ENCODE assay signal across 18 cellular contexts in genomic region chr16:74625500-74626350, GRCh38. TPM values are rescaled to one million over a fixed set of nuclear protein-coding genes. Genes with fewer than 3 reads are reported as not detected.
A peak's percentile ranks its signal among the peaks of the same experiment; 100 is the strongest.
DNase-seq lines count a peak whose midpoint lies in the region; ATAC-seq, FAIRE-seq and TF ChIP-seq lines count a peak whose summit lies in the region.
"Had no signal": no experiment of that assay in that cellular context is flagged by ENCODE, and none has a peak within 500 bp of the region (broad histone marks: within the 10 kb centered on the region; RNA-seq: fewer than 3 reads in every experiment).

No MANE protein-coding gene starts in this region.

- H3K27me3 ChIP-seq in liver (ENCODE audit: control insufficient read depth in 4 of 4, insufficient read depth in 4 of 4, low read length in 3 of 4), result no peaks in the 10 kb centered on the region
- no peaks in the 10 kb centered on the region for H3K27me3 ChIP-seq in HepG2 (ENCODE audit: control insufficient read depth in 1 of 2, insufficient read depth in 2 of 2, low read length in 2 of 2)
- no peaks in the 10 kb centered on the region for H3K27me3 ChIP-seq in right lobe of liver
- no peaks in the 10 kb centered on the region for H3K27me3 ChIP-seq in stomach
- H3K27me3 ChIP-seq in endodermal cell (ENCODE audit: control insufficient read depth, insufficient read depth, low read length, poor library complexity, severe bottlenecking), result no peaks in the 10 kb centered on the region

- in situ Hi-C loops in HepG2 (cut with HindIII; ENCODE audit: extremely low pct_ligation_motif_present, low pct_unique_long_range_greater_than_20kb), result loop anchor here (10.0 kb wide), 1 partner anchor 311 kb away; no protein-coding TSS in a partner anchor

- H3K4me3 Mint-ChIP-seq in activated T-helper 1 cell treated with anti-CD3 and anti-CD28 coated beads, Interleukin-12 subunit alpha, Interleukin-12 subunit beta, Interleukin-2, Interleukin-4 antibody, amounts not matched to agents 30 ng/mL and 10 ng/mL and 1 ng/mL, durations not matched to agents 14 hours and 24 hours and 36 hours, result peak overlapping the region; percentile 47
- no peak overlapping the region for H3K4me3 Mint-ChIP-seq in endodermal cell
- H3K4me3 Mint-ChIP-seq: brain, HFFc6, naive B cell had no signal

- no peak overlapping the region for H3K4me2 ChIP-seq in HepG2 (ENCODE audit: low read depth, low read length)

- H3K4me1 Mint-ChIP-seq in activated T-helper 1 cell treated with anti-CD3 and anti-CD28 coated beads, Interleukin-12 subunit alpha, Interleukin-12 subunit beta, Interleukin-2, Interleukin-4 antibody, amounts not matched to agents 30 ng/mL and 10 ng/mL and 1 ng/mL, durations not matched to agents 14 hours and 24 hours and 36 hours (ENCODE audit: low read depth), result peaks cover 53% of the 10 kb centered on the region
- H3K4me1 Mint-ChIP-seq in endodermal cell, result no peaks in the 10 kb centered on the region
- H3K4me1 Mint-ChIP-seq: brain had no signal

- CTCF ChIA-PET in HepG2 (lab: Yijun Ruan, JAX; ENCODE audit: low intra/inter-chr PET ratio, low total read pairs), result no interaction called here

- H4K20me1 ChIP-seq in HepG2 (ENCODE audit: insufficient read depth, low read length), result peaks cover 3% of the 10 kb centered on the region; the same call in 1 of the 2 replicates

- H3K36me3 ChIP-seq in liver (ENCODE audit: control insufficient read depth in 4 of 4, insufficient read depth in 3 of 4, low read depth in 1 of 4, low read length in 3 of 4) (peaks cover 5 to 8% (median 5%) of the 10 kb centered on the region in 4 donors), HepG2 (replicated peaks in 1 of 2; ENCODE audit: control insufficient read depth in 1 of 2, insufficient read depth in 2 of 2, low read length in 2 of 2) (peaks cover 42 to 96% of the 10 kb centered on the region in 2 experiments), right lobe of liver (peaks cover 0 to 27% (median 4%) of the 10 kb centered on the region in 4 donors), stomach (peaks cover 65 to 100% (median 99%) of the 10 kb centered on the region in 4 donors), endodermal cell (ENCODE audit: control insufficient read depth, insufficient read depth, low read length) (peaks cover 94% of the 10 kb centered on the region)

- H2AFZ ChIP-seq in HepG2 (ENCODE audit: low read length), result no peak overlapping the region

- POLR2A ChIA-PET in HepG2 (lab: Yijun Ruan, JAX), result interaction anchor here (1.3 kb wide), 1 partner anchor 19 kb away, joined by 4 read pairs; the partner anchor contains the start of gene GLG1

- H3K4me3 ChIP-seq in liver (ENCODE audit: low read depth in 1 of 3, low read length in 3 of 3) (no peak overlapping the region), HepG2 (replicated peaks in 1 of 3; ENCODE audit: insufficient read depth in 1 of 3, low read depth in 2 of 3, low read length in 3 of 3) (no peak overlapping the region), right lobe of liver (no peak overlapping the region), stomach (no peak overlapping the region), endodermal cell (ENCODE audit: low read length) (no peak overlapping the region)
- H3K4me3 ChIP-seq: GM12878, left ventricle myocardium inferior had no signal

- peak in 1 of 2 donors; percentile 10 for TF ChIP-seq RAD21 in liver (IDR thresholded peaks at IDR 0.05)
- no peak for TF ChIP-seq RAD21 in HepG2 (CRISPR knock-in tag; IDR thresholded peaks at IDR 0.05)

- ATAC-seq in HepG2 (no peak), right lobe of liver (peak; percentile 37 to 66 (median 42)), GM18517 (IDR thresholded peaks at IDR 0.05; ENCODE audit: unreplicated experiment) (no peak)
- ATAC-seq: Panc1 had no signal

- H3K9me3 Mint-ChIP-seq in activated T-helper 1 cell treated with anti-CD3 and anti-CD28 coated beads, Interleukin-12 subunit alpha, Interleukin-12 subunit beta, Interleukin-2, Interleukin-4 antibody, amounts not matched to agents 30 ng/mL and 10 ng/mL and 1 ng/mL, durations not matched to agents 14 hours and 24 hours and 36 hours, result no peaks in the 10 kb centered on the region
- no peaks in the 10 kb centered on the region for H3K9me3 Mint-ChIP-seq in endodermal cell
- H3K9me3 Mint-ChIP-seq: brain, HFFc6, naive B cell had no signal

- no peaks in the 10 kb centered on the region for H3K27me3 Mint-ChIP-seq in activated T-helper 1 cell treated with anti-CD3 and anti-CD28 coated beads, Interleukin-12 subunit alpha, Interleukin-12 subunit beta, Interleukin-2, Interleukin-4 antibody, amounts not matched to agents 30 ng/mL and 10 ng/mL and 1 ng/mL, durations not matched to agents 14 hours and 24 hours and 36 hours (ENCODE audit: insufficient read depth)
- H3K27me3 Mint-ChIP-seq in endodermal cell (ENCODE audit: insufficient read depth), result no peaks in the 10 kb centered on the region
- H3K27me3 Mint-ChIP-seq: brain, naive B cell had no signal

- WGBS in liver, result 72% methylated on average over 14 of the region's 14 CpGs
- 95% methylated on average over 14 of the region's 14 CpGs for WGBS in HepG2 (ENCODE audit: low lambda C conversion rate)
- 74% methylated on average over 11 of the region's 14 CpGs for WGBS in right lobe of liver (ENCODE audit: insufficient coverage, low coverage, low lambda C conversion rate, missing lambda C conversion rate)
- WGBS in stomach, 5 donors, result 89 to 94% (median 92%) methylated on average over 14 of the region's 14 CpGs
- WGBS in endodermal cell (ENCODE audit: insufficient coverage in 1 of 2, insufficient read length in 1 of 2), 2 experiments, result 92 to 97% methylated on average over 12 to 14 of the region's 14 CpGs

- TF ChIP-seq POLR2A in HepG2 (IDR thresholded peaks at IDR 0.05; ENCODE audit: insufficient read depth in 1 of 2, low read depth in 2 of 2, low read length in 2 of 2) (no peak), right lobe of liver (IDR thresholded peaks at IDR 0.05) (no peak), stomach (IDR thresholded peaks at IDR 0.05) (no peak)

- peak overlapping the region; percentile 91 for H3K27ac Mint-ChIP-seq in activated T-helper 1 cell treated with anti-CD3 and anti-CD28 coated beads, Interleukin-12 subunit alpha, Interleukin-12 subunit beta, Interleukin-2, Interleukin-4 antibody, amounts not matched to agents 30 ng/mL and 10 ng/mL and 1 ng/mL, durations not matched to agents 14 hours and 24 hours and 36 hours
- no peak overlapping the region for H3K27ac Mint-ChIP-seq in endodermal cell
- H3K27ac Mint-ChIP-seq: HFFc6 had no signal

- peak overlapping the region; percentile 19 to 47 for H3K27ac ChIP-seq in liver (ENCODE audit: low read depth in 1 of 2, low read length in 2 of 2)
- no peak overlapping the region for H3K27ac ChIP-seq in HepG2 (ENCODE audit: extremely low read length, insufficient read depth, low read length)
- peak overlapping the region in 2 of 3 donors; percentile 49 to 95 for H3K27ac ChIP-seq in right lobe of liver
- H3K27ac ChIP-seq in stomach, result no peak overlapping the region
- H3K27ac ChIP-seq in endodermal cell (ENCODE audit: low read depth, low read length), result no peak overlapping the region
- H3K27ac ChIP-seq: left ventricle myocardium inferior had no signal

- H3K36me3 Mint-ChIP-seq in activated T-helper 1 cell treated with anti-CD3 and anti-CD28 coated beads, Interleukin-12 subunit alpha, Interleukin-12 subunit beta, Interleukin-2, Interleukin-4 antibody, amounts not matched to agents 30 ng/mL and 10 ng/mL and 1 ng/mL, durations not matched to agents 14 hours and 24 hours and 36 hours (ENCODE audit: low read depth), result peaks cover 73% of the 10 kb centered on the region
- H3K36me3 Mint-ChIP-seq in endodermal cell (ENCODE audit: low read depth), result peaks cover 90% of the 10 kb centered on the region

- H3K9me3 ChIP-seq in liver (ENCODE audit: control insufficient read depth in 4 of 4, low read length in 3 of 4), result no peaks in the 10 kb centered on the region
- no peaks in the 10 kb centered on the region for H3K9me3 ChIP-seq in HepG2 (ENCODE audit: low read length)
- H3K9me3 ChIP-seq in right lobe of liver, result no peaks in the 10 kb centered on the region
- no peaks in the 10 kb centered on the region for H3K9me3 ChIP-seq in stomach
- H3K9me3 ChIP-seq in endodermal cell (ENCODE audit: control insufficient read depth, low read length), result no peaks in the 10 kb centered on the region
- H3K9me3 ChIP-seq: left ventricle myocardium inferior had no signal

- H3K9ac ChIP-seq in liver (ENCODE audit: low read depth in 1 of 2, low read length in 2 of 2), result no peak overlapping the region
- H3K9ac ChIP-seq in HepG2 (ENCODE audit: insufficient read depth, low read depth, low read length), result no peak overlapping the region
- no peak overlapping the region for H3K9ac ChIP-seq in endodermal cell (ENCODE audit: extremely low read depth, low read length, poor library complexity, severe bottlenecking)

- BruUV-seq in HepG2 (replicated peaks; lab: Mats Ljungman, UMichigan), result no TSS peak

- TF ChIP-seq CTCF in liver (IDR thresholded peaks at IDR 0.05; ENCODE audit: low read depth, low read length, missing input control) (no peak), HepG2 (CRISPR knock-in tag; IDR thresholded peaks at IDR 0.05) (no peak), right lobe of liver (IDR thresholded peaks at IDR 0.05) (no peak), stomach (IDR thresholded peaks at IDR 0.05) (no peak), endodermal cell (conservative IDR thresholded peaks at IDR 0.05) (no peak)

- TF ChIP-seq EP300 in HepG2 (IDR thresholded peaks at IDR 0.05; ENCODE audit: low read depth in 2 of 2, low read length in 2 of 2) (no peak), HepG2 (CRISPR knock-in tag; IDR thresholded peaks at IDR 0.05; ENCODE audit: borderline replicate concordance) (no peak), stomach (IDR thresholded peaks at IDR 0.05) (no peak)

- intact Hi-C loops in HepG2 (cut with micrococcal nuclease; ENCODE audit: unreplicated experiment), result no loop called here
- intact Hi-C loops in activated T-helper 1 cell treated with anti-CD3 and anti-CD28 coated beads, Interleukin-12 subunit alpha, Interleukin-12 subunit beta, Interleukin-2, Interleukin-4 antibody, amounts not matched to agents 30 ng/mL and 10 ng/mL and 1 ng/mL, durations not matched to agents 14 hours and 24 hours and 36 hours (cut with micrococcal nuclease), result loop anchor here (1.0 to 5.0 kb wide), 5 partner anchors 27 to 258 kb away; partner anchors contain the start of gene RFWD3
- intact Hi-C loops in right lobe of liver (cut with DNase I), result loop anchor here in 1 of 2 donors (10.0 kb wide), 1 partner anchor 171 kb away; no protein-coding TSS in a partner anchor
- intact Hi-C loops in stomach (cut with DNase I; ENCODE audit: low total_unique reads), result no loop called here

- DNase-seq in HepG2 (ENCODE audit: low spot score) (no peak), right lobe of liver (peak in 1 of 3 donors; percentile 63), stomach (peak; percentile 3), endodermal cell (no peak)
- no peak for DNase-seq in activated T-helper 1 cell treated with anti-CD3 and anti-CD28 coated beads, Interleukin-12 subunit alpha, Interleukin-12 subunit beta, Interleukin-2, Interleukin-4 antibody, amounts not matched to agents 30 ng/mL and 10 ng/mL and 1 ng/mL, durations not matched to agents 14 hours and 24 hours and 36 hours (ENCODE audit: low spot score)
- DNase-seq: activated gamma-delta T cell treated with Interleukin-2 at 50 U/mL for 16 hours, dermis blood vessel endothelial cell, GDM1, HFFc6, left ventricle myocardium inferior, naive B cell, NCI-H1417 treated with DMSO at 0.1 percent for 48 hours, NCI-H2171 had no signal

- no peak for FAIRE-seq in HepG2 (lab: Jason Lieb, UNC)
- FAIRE-seq: GM12878 had no signal

- peaks cover 1% of the 10 kb centered on the region for H3K79me2 ChIP-seq in HepG2 (ENCODE audit: insufficient read depth, low read length)

- H3K4me1 ChIP-seq in liver (ENCODE audit: control insufficient read depth in 4 of 4, insufficient read depth in 4 of 4, low read length in 3 of 4) (peaks cover 10 to 54% (median 33%) of the 10 kb centered on the region in 4 donors), HepG2 (ENCODE audit: insufficient read depth, low read length) (no peaks in the 10 kb centered on the region), right lobe of liver (peaks cover 0 to 52% (median 14%) of the 10 kb centered on the region in 4 donors), stomach (peaks cover 0 to 7% (median 0%) of the 10 kb centered on the region in 4 donors), endodermal cell (ENCODE audit: control insufficient read depth, insufficient read depth, low read length) (no peaks in the 10 kb centered on the region)

RNA-seq across cellular contexts. Expression of gene GLG1, which starts 18.8 kb away (rescaled TPM):
- total RNA-seq in liver (10 to 100 TPM; 70.7 to 71.5 TPM), HepG2 (2016; rRNA removed; fragmentation: Illumina TruSeq; extraction: Trizol) (46.1 and 87.7 TPM in 2 replicates), right lobe of liver (10 to 100 TPM; 42.4 to 65.1 (median 44.7) TPM), stomach (100 to 1,000 TPM in 1 of 5 donors, 10 to 100 TPM in 4; 35.3 to 151 (median 83.6) TPM), endodermal cell (100 to 1,000 TPM; 120 to 136 TPM)
- polyA plus RNA-seq in liver (10 to 100 TPM; 22.2 to 25.1 TPM), HepG2 (2011; rRNA removed) (128 and 141 TPM in 2 replicates), stomach (10 to 100 TPM in 2 of 3 donors, 1 to 10 TPM in 1; 7.6 to 18.8 (median 14.6) TPM)
- total RNA-seq in HepG2 (2016; cell fraction: cytosol; rRNA removed; fragmentation: Illumina TruSeq; extraction: Trizol; ENCODE audit: low read depth), result 26.8 and 36.0 TPM in 2 replicates
- total RNA-seq in HepG2 (2016; cell fraction: insoluble cytoplasmic fraction; rRNA removed; fragmentation: Illumina TruSeq; extraction: Trizol), result 38.4 and 88.5 TPM in 2 replicates
- total RNA-seq in HepG2 (2016; cell fraction: membrane; rRNA removed; fragmentation: Illumina TruSeq; extraction: Trizol), result 19.9 and 23.0 TPM in 2 replicates
- 101 and 124 TPM in 2 replicates for total RNA-seq in HepG2 (2016; cell fraction: nucleus; rRNA removed; fragmentation: Illumina TruSeq; extraction: Trizol)
- 92.4 and 107 TPM in 2 replicates for polyA plus RNA-seq in HepG2 (2011; cell fraction: cytosol; rRNA removed)
- 89.7 and 89.9 TPM in 2 replicates for polyA plus RNA-seq in HepG2 (2011; cell fraction: nucleus; rRNA removed)
- 121 and 125 TPM in 2 replicates for polyA plus RNA-seq in HepG2 (2012)
- polyA plus RNA-seq in HepG2 (2016; cell fraction: cytosol; fragmentation: Illumina TruSeq; extraction: Trizol; ENCODE audit: low read depth), result 3.6 and 3.9 TPM in 2 replicates
- 28.4 and 32.8 TPM in 2 replicates for polyA plus RNA-seq in HepG2 (2016; cell fraction: insoluble cytoplasmic fraction; fragmentation: Illumina TruSeq; extraction: Trizol; ENCODE audit: low read depth)
- polyA plus RNA-seq in HepG2 (2016; cell fraction: membrane; fragmentation: Illumina TruSeq; extraction: Trizol; ENCODE audit: low read depth), result 6.2 and 7.9 TPM in 2 replicates
- polyA plus RNA-seq in HepG2 (2016; cell fraction: nucleus; fragmentation: Illumina TruSeq; extraction: Trizol; ENCODE audit: insufficient read depth, low read depth), result 114 and 118 TPM in 2 replicates
- 52.8 and 189 TPM in 2 replicates for polyA minus RNA-seq in HepG2 (2011; rRNA and poly(A)+ RNA removed; ENCODE audit: low replicate concordance)
- polyA minus RNA-seq in HepG2 (2011; cell fraction: cytosol; rRNA and poly(A)+ RNA removed), result 122 and 148 TPM in 2 replicates
- polyA minus RNA-seq in HepG2 (2011; cell fraction: nucleus; rRNA and poly(A)+ RNA removed), result 119 and 159 TPM in 2 replicates
- total RNA-seq in activated T-helper 1 cell treated with anti-CD3 and anti-CD28 coated beads, Interleukin-12 subunit alpha, Interleukin-12 subunit beta, Interleukin-2, Interleukin-4 antibody, amounts not matched to agents 30 ng/mL and 10 ng/mL and 1 ng/mL, durations not matched to agents 14 hours and 24 hours and 36 hours, result 66.5 and 71.8 TPM in 2 replicates
- polyA plus RNA-seq in endodermal cell (2013, experiment 1 of 2), result 94.6 TPM
- polyA plus RNA-seq in endodermal cell (2013, experiment 2 of 2), result 93.6 TPM

RNA-seq across cellular contexts. Expression of gene RFWD3, which starts 41.0 kb away (rescaled TPM):
- total RNA-seq in liver, result 10 to 100 TPM; 14.5 to 21.8 TPM
- polyA plus RNA-seq in liver, result 1 to 10 TPM; 2.4 to 3.6 TPM
- 62.6 and 87.6 TPM in 2 replicates for total RNA-seq in HepG2 (2016; rRNA removed; fragmentation: Illumina TruSeq; extraction: Trizol)
- total RNA-seq in HepG2 (2016; cell fraction: cytosol; rRNA removed; fragmentation: Illumina TruSeq; extraction: Trizol; ENCODE audit: low read depth), result 19.3 and 20.6 TPM in 2 replicates
- total RNA-seq in HepG2 (2016; cell fraction: insoluble cytoplasmic fraction; rRNA removed; fragmentation: Illumina TruSeq; extraction: Trizol), result 60.6 and 87.5 TPM in 2 replicates
- 41.5 and 48.1 TPM in 2 replicates for total RNA-seq in HepG2 (2016; cell fraction: membrane; rRNA removed; fragmentation: Illumina TruSeq; extraction: Trizol)
- 46.9 and 59.2 TPM in 2 replicates for total RNA-seq in HepG2 (2016; cell fraction: nucleus; rRNA removed; fragmentation: Illumina TruSeq; extraction: Trizol)
- 21.3 and 23.4 TPM in 2 replicates for polyA plus RNA-seq in HepG2 (2011; rRNA removed)
- polyA plus RNA-seq in HepG2 (2011; cell fraction: cytosol; rRNA removed), result 16.2 and 18.8 TPM in 2 replicates
- 18.6 and 22.2 TPM in 2 replicates for polyA plus RNA-seq in HepG2 (2011; cell fraction: nucleus; rRNA removed)
- 14.4 and 18.7 TPM in 2 replicates for polyA plus RNA-seq in HepG2 (2012)
- 3.8 and 4.2 TPM in 2 replicates for polyA plus RNA-seq in HepG2 (2016; cell fraction: cytosol; fragmentation: Illumina TruSeq; extraction: Trizol; ENCODE audit: low read depth)
- 57.4 and 60.0 TPM in 2 replicates for polyA plus RNA-seq in HepG2 (2016; cell fraction: insoluble cytoplasmic fraction; fragmentation: Illumina TruSeq; extraction: Trizol; ENCODE audit: low read depth)
- 12.4 and 12.8 TPM in 2 replicates for polyA plus RNA-seq in HepG2 (2016; cell fraction: membrane; fragmentation: Illumina TruSeq; extraction: Trizol; ENCODE audit: low read depth)
- 42.1 and 46.7 TPM in 2 replicates for polyA plus RNA-seq in HepG2 (2016; cell fraction: nucleus; fragmentation: Illumina TruSeq; extraction: Trizol; ENCODE audit: insufficient read depth, low read depth)
- polyA minus RNA-seq in HepG2 (2011; rRNA and poly(A)+ RNA removed; ENCODE audit: low replicate concordance), result 98.9 and 270 TPM in 2 replicates
- 21.9 and 24.1 TPM in 2 replicates for polyA minus RNA-seq in HepG2 (2011; cell fraction: cytosol; rRNA and poly(A)+ RNA removed)
- polyA minus RNA-seq in HepG2 (2011; cell fraction: nucleus; rRNA and poly(A)+ RNA removed), result 55.6 and 62.2 TPM in 2 replicates
- 112 and 116 TPM in 2 replicates for total RNA-seq in activated T-helper 1 cell treated with anti-CD3 and anti-CD28 coated beads, Interleukin-12 subunit alpha, Interleukin-12 subunit beta, Interleukin-2, Interleukin-4 antibody, amounts not matched to agents 30 ng/mL and 10 ng/mL and 1 ng/mL, durations not matched to agents 14 hours and 24 hours and 36 hours
- 10 to 100 TPM in 1 of 6 experiments, 1 to 10 TPM in 5; 5.4 to 10.3 (median 7.3) TPM for total RNA-seq in right lobe of liver
- 10 to 100 TPM; 11.0 to 65.6 (median 16.3) TPM for total RNA-seq in stomach
- polyA plus RNA-seq in stomach, result 1 to 10 TPM; 4.1 to 6.7 (median 4.5) TPM
- 10 to 100 TPM; 81.7 to 97.7 TPM for total RNA-seq in endodermal cell
- polyA plus RNA-seq in endodermal cell (2013, experiment 1 of 2), result 32.2 TPM
- polyA plus RNA-seq in endodermal cell (2013, experiment 2 of 2), result 33.5 TPM

Comparison
In these comparisons a context has a peak if more than half of its experiments do, and no peak if none do; other contexts are left out.
1. H3K27ac ChIP-seq: peak in liver (2 of 2) and right lobe of liver (2 of 3); none in HepG2 (single experiment), stomach (0 of 5) and endodermal cell (single experiment).
2. ATAC-seq: peak in right lobe of liver (4 of 4); none in HepG2 (single experiment) and GM18517 (single experiment).